ENCODE assay signal across 25 cellular contexts in genomic region chr7:68724965-68725364, GRCh38.
DNase-seq lines count a peak whose midpoint lies in the region; ATAC-seq, FAIRE-seq and TF ChIP-seq lines count a peak whose summit lies in the region.
"Had no signal": no experiment of that assay in that cellular context is flagged by ENCODE, and none has a peak within 500 bp of the region (broad histone marks: within the 10 kb centered on the region; RNA-seq: fewer than 3 reads in every experiment).

No MANE protein-coding gene starts in this region.

- BruUV-seq in HepG2 (replicated peaks; lab: Mats Ljungman, UMichigan) (no TSS peak), K562 (replicated peaks; lab: Mats Ljungman, UMichigan) (no TSS peak)

- H3K9me3 ChIP-seq in HepG2 (ENCODE audit: low read length) (peaks cover 7% of the 10 kb centered on the region; the same call in 1 of the 2 replicates), right lobe of liver (no peaks in the 10 kb centered on the region), K562 (replicated peaks; ENCODE audit: control insufficient read depth, insufficient read depth, low read depth, low read length) (no peaks in the 10 kb centered on the region)
- H3K9me3 ChIP-seq: BE2C; BLaER1 treated with 17β-estradiol and CSF1 and Interleukin-3, amounts not matched to agents 10 nM and 100 nM; HAP-1 had no signal

- no peak for TF ChIP-seq EP300 in HepG2 (IDR thresholded peaks at IDR 0.05; ENCODE audit: low read depth in 2 of 2, low read length in 2 of 2)
- no peak for TF ChIP-seq EP300 in HepG2 (CRISPR knock-in tag; IDR thresholded peaks at IDR 0.05; ENCODE audit: borderline replicate concordance)
- no peak for TF ChIP-seq EP300 in K562 (IDR thresholded peaks at IDR 0.05; ENCODE audit: low read length)

- H3K4me3 ChIP-seq in HepG2 (replicated peaks in 1 of 3; ENCODE audit: insufficient read depth in 1 of 3, low read depth in 2 of 3, low read length in 3 of 3) (no peak overlapping the region), right lobe of liver (no peak overlapping the region), K562 (no peak overlapping the region)
- H3K4me3 ChIP-seq: BLaER1 treated with 17β-estradiol and CSF1 and Interleukin-3, amounts not matched to agents 10 nM and 100 nM; GM23338; HAP-1 had no signal

- peaks cover under 1% of the 10 kb centered on the region; the same call in 1 of the 2 replicates for H3K4me1 ChIP-seq in HepG2 (ENCODE audit: insufficient read depth, low read length)
- no peaks in the 10 kb centered on the region for H3K4me1 ChIP-seq in right lobe of liver
- H3K4me1 ChIP-seq in K562 (replicated peaks in 1 of 2; ENCODE audit: control insufficient read depth in 2 of 2, insufficient read depth in 2 of 2, low read length in 2 of 2) = no peaks in the 10 kb centered on the region
- H3K4me1 ChIP-seq: BE2C, HAP-1 had no signal

- H3K9me1 ChIP-seq in K562 (ENCODE audit: control insufficient read depth, insufficient read depth, low read length) = no peaks in the 10 kb centered on the region

- TF ChIP-seq RAD21 in HepG2 (CRISPR knock-in tag; IDR thresholded peaks at IDR 0.05) (no peak), K562 (CRISPR knock-in tag; conservative IDR thresholded peaks at IDR 0.05 in 1 of 2, IDR thresholded peaks at IDR 0.05 in 1 of 2) (no peak)

- WGBS in HepG2 (ENCODE audit: low lambda C conversion rate) = 5% methylated on average over 6 of the region's 6 CpGs
- 47% methylated on average over 4 of the region's 6 CpGs for WGBS in right lobe of liver (ENCODE audit: insufficient coverage, low coverage, low lambda C conversion rate, missing lambda C conversion rate)
- WGBS in K562 (ENCODE audit: insufficient coverage, low coverage, missing lambda C conversion rate) = 4% methylated on average over 6 of the region's 6 CpGs

- H4K20me1 ChIP-seq in HepG2 (ENCODE audit: insufficient read depth, low read length) (no peaks in the 10 kb centered on the region), K562 (replicated peaks; ENCODE audit: control insufficient read depth, insufficient read depth, low read length) (no peaks in the 10 kb centered on the region)
- H4K20me1 ChIP-seq: BLaER1 treated with 17β-estradiol and CSF1 and Interleukin-3, amounts not matched to agents 10 nM and 100 nM had no signal

- DNase-seq in HepG2 (ENCODE audit: low spot score) = no peak
- no peak for DNase-seq in right lobe of liver
- DNase-seq in K562 (ENCODE audit: extremely low read depth in 1 of 4, low spot score in 3 of 4) = peak in 1 of 4 experiments; percentile 10
- peak; percentile 16 for DNase-seq in renal cortical epithelial cell (ENCODE audit: low read depth)
- no peak for DNase-seq in NCI-H187 (lab: John Stamatoyannopoulos, UW)
- no peak for DNase-seq in DMS153 (lab: John Stamatoyannopoulos, UW)
- DNase-seq: ACHN; AML-193; BE2C; CD4-positive, alpha-beta T cell; CD8-positive, alpha-beta memory T cell; DMS 273 treated with DMSO at 0.1 percent for 48 hours; DMS53; DMS79 treated with DMSO at 0.1 percent for 48 hours; GF-D8; HFFc6 had no signal

- H3K27me3 ChIP-seq in HepG2 (ENCODE audit: control insufficient read depth in 1 of 2, insufficient read depth in 2 of 2, low read length in 2 of 2) (no peaks in the 10 kb centered on the region), right lobe of liver (no peaks in the 10 kb centered on the region), K562 (ENCODE audit: control insufficient read depth in 2 of 2, insufficient read depth in 2 of 2, low read length in 2 of 2) (no peaks in the 10 kb centered on the region)
- H3K27me3 ChIP-seq: BE2C; BLaER1 treated with 17β-estradiol and CSF1 and Interleukin-3, amounts not matched to agents 10 nM and 100 nM had no signal

- no peaks in the 10 kb centered on the region for H3K36me3 ChIP-seq in HepG2 (replicated peaks in 1 of 2; ENCODE audit: control insufficient read depth in 1 of 2, insufficient read depth in 2 of 2, low read length in 2 of 2)
- no peaks in the 10 kb centered on the region for H3K36me3 ChIP-seq in right lobe of liver
- H3K36me3 ChIP-seq in K562 (ENCODE audit: control insufficient read depth, insufficient read depth, low read length) = no peaks in the 10 kb centered on the region
- H3K36me3 ChIP-seq: BE2C; BLaER1 treated with 17β-estradiol and CSF1 and Interleukin-3, amounts not matched to agents 10 nM and 100 nM; HAP-1 had no signal

- CTCF ChIA-PET in HepG2 (lab: Yijun Ruan, JAX; ENCODE audit: low intra/inter-chr PET ratio, low total read pairs) = no interaction called here
- CTCF ChIA-PET in K562 (lab: Yijun Ruan, JAX; ENCODE audit: low intra/inter-chr PET ratio) = no interaction called here

- ATAC-seq in HepG2 (no peak), right lobe of liver (no peak), K562 (peak; percentile 47; the same call in 1 of the 3 replicates)
- ATAC-seq: GM23338 had no signal

- no peak overlapping the region for H3K9ac ChIP-seq in HepG2 (ENCODE audit: insufficient read depth, low read depth, low read length)
- H3K9ac ChIP-seq in K562 (ENCODE audit: insufficient read depth in 1 of 2, low read depth in 2 of 2, low read length in 2 of 2) = no peak overlapping the region
- H3K9ac ChIP-seq: BLaER1 treated with 17β-estradiol and CSF1 and Interleukin-3, amounts not matched to agents 10 nM and 100 nM had no signal

- no peak for FAIRE-seq in HepG2 (lab: Jason Lieb, UNC)
- no peak for FAIRE-seq in K562 (lab: Jason Lieb, UNC)
- FAIRE-seq: A204.1, D721Med, GM12891, GM18507, H54 had no signal

- TF ChIP-seq CTCF in HepG2 (CRISPR knock-in tag; IDR thresholded peaks at IDR 0.05) (no peak), right lobe of liver (IDR thresholded peaks at IDR 0.05) (no peak), K562 (IDR thresholded peaks at IDR 0.05 in 2 of 3, conservative IDR thresholded peaks at IDR 0.05 in 1 of 3; ENCODE audit: insufficient read depth in 2 of 3, low read depth in 1 of 3, low read length in 3 of 3) (no peak)

- H3K4me2 ChIP-seq in HepG2 (ENCODE audit: low read depth, low read length) (no peak overlapping the region), K562 (ENCODE audit: insufficient read depth, low read length) (no peak overlapping the region)
- H3K4me2 ChIP-seq: BLaER1 treated with 17β-estradiol and CSF1 and Interleukin-3, amounts not matched to agents 10 nM and 100 nM; GM23338 had no signal

- TF ChIP-seq POLR2A in HepG2 (IDR thresholded peaks at IDR 0.05; ENCODE audit: insufficient read depth in 1 of 2, low read depth in 2 of 2, low read length in 2 of 2) = no peak
- no peak for TF ChIP-seq POLR2A in right lobe of liver (IDR thresholded peaks at IDR 0.05)
- no peak for TF ChIP-seq POLR2A in K562 (conservative IDR thresholded peaks at IDR 0.05)

- no peak overlapping the region for H2AFZ ChIP-seq in HepG2 (ENCODE audit: low read length)
- H2AFZ ChIP-seq in K562 (ENCODE audit: low read depth, low read length) = peak overlapping the region; percentile 14; the same call in 1 of the 2 replicates
- H2AFZ ChIP-seq: GM23338 had no signal

- H3K79me2 ChIP-seq in HepG2 (ENCODE audit: insufficient read depth, low read length) (no peaks in the 10 kb centered on the region), K562 (ENCODE audit: control insufficient read depth, insufficient read depth, low read length) (no peaks in the 10 kb centered on the region)

- H3K27ac ChIP-seq in HepG2 (ENCODE audit: extremely low read length, insufficient read depth, low read length) = no peak overlapping the region
- no peak overlapping the region for H3K27ac ChIP-seq in right lobe of liver
- no peak overlapping the region for H3K27ac ChIP-seq in K562 (ENCODE audit: extremely low read depth, low read depth, low read length)
- H3K27ac ChIP-seq: 22Rv1 had no signal

- POLR2A ChIA-PET in HepG2 (lab: Yijun Ruan, JAX) (no interaction called here), K562 (lab: Yijun Ruan, JAX) (no interaction called here)

- intact Hi-C loops in HepG2 (cut with micrococcal nuclease; ENCODE audit: unreplicated experiment) (no loop called here), right lobe of liver (cut with DNase I) (no loop called here), K562 (cut with micrococcal nuclease) (no loop called here)

- in situ Hi-C loops in HepG2 (cut with HindIII; ENCODE audit: extremely low pct_ligation_motif_present, low pct_unique_long_range_greater_than_20kb) = no loop called here
- in situ Hi-C loops in K562 (cut with MboI) = no loop called here

TF ChIP-seq in HepG2, 621 proteins besides CTCF, POLR2A, EP300 and RAD21 (continues in another document):
- TF ChIP-seq NFE2L2 (IDR thresholded peaks at IDR 0.05; ENCODE audit: low read length) (peak; percentile 91), PLSCR1 (CRISPR knock-in tag; IDR thresholded peaks at IDR 0.05; ENCODE audit: borderline replicate concordance) (no peak), MAFK (conservative IDR thresholded peaks at IDR 0.05 in 1 of 2, IDR thresholded peaks at IDR 0.05 in 1 of 2; ENCODE audit: low read length in 2 of 2) (peak; percentile 91 to 94)

TF ChIP-seq in K562, 482 proteins besides CTCF, POLR2A, EP300 and RAD21 (continues in another document):
- TF ChIP-seq ZFP30 (CRISPR knock-in tag; IDR thresholded peaks at IDR 0.05; ENCODE audit: borderline replicate concordance) (no peak), ERF (CRISPR knock-in tag; IDR thresholded peaks at IDR 0.05) (no peak), E4F1 (CRISPR knock-in tag; IDR thresholded peaks at IDR 0.05; ENCODE audit: borderline replicate concordance) (no peak), KLF10 (CRISPR knock-in tag; IDR thresholded peaks at IDR 0.05) (no peak), MAFK (IDR thresholded peaks at IDR 0.05; ENCODE audit: low read length) (peak; percentile 95), HLTF (IDR thresholded peaks at IDR 0.05) (no peak), ADNP (tag; IDR thresholded peaks at IDR 0.05) (no peak), MXI1 (IDR thresholded peaks at IDR 0.05; ENCODE audit: low read depth, low read length) (no peak), SLC30A9 (CRISPR knock-in tag; IDR thresholded peaks at IDR 0.05) (no peak), MAFG (tag; conservative IDR thresholded peaks at IDR 0.05) (peak; percentile 96), YBX1 (IDR thresholded peaks at IDR 0.05) (no peak)

Comparison
In these comparisons a context has a peak if more than half of its experiments do, and no peak if none do; other contexts are left out.
1. Of the 241 proteins assayed by ChIP-seq in both HepG2 and K562: peak only in HepG2: none; only in K562: MAFG, NFE2 and NFE2L1; in both: MAFF and MAFK; in neither: 236.